In the genomic region with DNA sequence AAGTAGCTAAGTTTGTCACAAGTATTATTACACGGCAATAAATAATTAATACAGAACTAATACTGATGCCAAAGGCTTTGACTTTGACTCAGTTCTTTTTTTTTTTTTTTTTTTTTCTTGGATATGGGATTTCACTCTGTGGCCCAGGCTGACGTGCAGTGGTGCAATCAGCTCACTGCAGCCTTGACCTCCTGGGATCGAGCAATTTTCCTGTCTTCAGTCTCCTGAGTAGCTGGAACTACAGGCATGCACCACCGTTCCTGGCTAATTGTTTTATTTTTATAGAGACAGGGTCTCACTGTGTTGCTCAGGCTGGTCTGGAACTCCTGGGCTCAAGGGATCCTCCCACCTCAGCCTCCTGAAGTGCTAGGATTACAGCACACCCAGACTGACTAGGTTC, we compare ENCODE assay signal across 21 cellular contexts.
"Had no signal": no experiment of that assay in that cellular context is flagged by ENCODE, and none has a peak within 500 bp of the region (broad histone marks: within the 10 kb centered on the region; RNA-seq: fewer than 3 reads in every experiment).

No MANE protein-coding gene starts in this region.

- H3K27ac ChIP-seq: dorsolateral prefrontal cortex, heart left ventricle, neutrophil, tibial artery, upper lobe of right lung, vagina had no signal

- H3K4me3 ChIP-seq: dorsolateral prefrontal cortex, heart left ventricle, mucosa of descending colon, sigmoid colon, skin epidermis, tibial artery, upper lobe of right lung, vagina had no signal

- H3K4me1 ChIP-seq: heart left ventricle, sigmoid colon, tibial artery, upper lobe of right lung, vagina had no signal

- DNase-seq: cortex of kidney; effector CD8-positive, alpha-beta T cell; foreskin melanocyte; heart left ventricle; hippocampal formation; kidney glomerular epithelial cell; mucosa of descending colon; naive thymus-derived CD8-positive, alpha-beta T cell; posterior cingulate gyrus; sigmoid colon; stimulated activated CD4-positive, alpha-beta T cell treated with anti-CD3 and anti-CD28 coated beads, Interleukin-2, amount 100 ng/mL, for 48 hours; stimulated activated CD8-positive, alpha-beta memory T cell treated with anti-CD3 and anti-CD28 coated beads, Interleukin-4, amount 100 ng/mL, for 48 hours; stimulated activated naive CD8-positive, alpha-beta T cell treated with anti-CD3 and anti-CD28 coated beads, Interleukin-15, Interleukin-2, amounts not matched to agents 100 U/mL and 50 U/mL, for 24 hours; upper lobe of right lung had no signal

- ATAC-seq: esophagus mucosa; naive thymus-derived CD8-positive, alpha-beta T cell; stimulated activated effector memory CD8-positive, alpha-beta T cell treated with anti-CD3 and anti-CD28 coated beads, Interleukin-12 subunit alpha, Interleukin-12 subunit beta, amount 100 ng/mL, for 72 hours; stimulated activated naive CD8-positive, alpha-beta T cell treated with anti-CD3 and anti-CD28 coated beads, Interleukin-15, Interleukin-2, amounts not matched to agents 100 U/mL and 50 U/mL, for 24 hours had no signal

- H3K9me3 ChIP-seq: mucosa of descending colon, neutrophil, tibial artery, upper lobe of right lung, vagina had no signal

- H3K27me3 ChIP-seq: heart left ventricle, neutrophil, sigmoid colon, tibial artery, upper lobe of right lung, vagina had no signal

- H3K36me3 ChIP-seq: heart left ventricle, neutrophil, sigmoid colon, tibial artery, upper lobe of right lung, vagina had no signal
